ENCODE assay signal across 8 cellular contexts in genomic region chr2:174023591-174024523, GRCh38. TPM values are rescaled to one million over a fixed set of nuclear protein-coding genes. Genes with fewer than 3 reads are reported as not detected.
DNase-seq lines count a peak whose midpoint lies in the region; ATAC-seq and TF ChIP-seq lines count a peak whose summit lies in the region.

No MANE protein-coding gene starts in this region.

- no peak overlapping the region for H3K4me3 Mint-ChIP-seq in MCF 10A (ENCODE audit: unreplicated experiment)

- CTCF ChIA-PET in MCF 10A (lab: Yijun Ruan, JAX) = interaction anchor here (1.5 kb wide), 1 partner anchor 12 kb away, joined by 3 read pairs; no protein-coding TSS in a partner anchor

- peak overlapping the region in 2 of 3 donors; percentile 50 to 70 for H3K27ac ChIP-seq in right lobe of liver

- DNase-seq in EL (peak; percentile 83), NCI-H2227 (lab: John Stamatoyannopoulos, UW; ENCODE audit: unreplicated experiment) (peak; percentile 48), MCF 10A (ENCODE audit: unreplicated experiment) (peak; percentile 96), right lobe of liver (no peak), stromal cell of bone marrow (ENCODE audit: low read depth) (peak; percentile 91), inferior parietal cortex (ENCODE audit: extremely low spot score) (no peak), T-helper 9 cell (no peak)
- DNase-seq in effector CD8-positive, alpha-beta T cell (lab: John Stamatoyannopoulos, UW) = no peak

- POLR2A ChIA-PET in MCF 10A (lab: Yijun Ruan, JAX) = interaction anchor here (0.7 to 1.9 kb wide), 9 partner anchors 9 to 61 kb away, joined by 4 to 7 read pairs (median 4); partner anchors contain the start of gene SP3

- no peaks in the 10 kb centered on the region for H3K4me1 ChIP-seq in right lobe of liver

- TF ChIP-seq POLR2A in right lobe of liver (IDR thresholded peaks at IDR 0.05) = peak; percentile 35

- no peaks in the 10 kb centered on the region for H3K9me3 ChIP-seq in right lobe of liver

- no peak overlapping the region for H3K4me3 ChIP-seq in right lobe of liver

- intact Hi-C loops in MCF 10A (cut with micrococcal nuclease) = no loop called here
- intact Hi-C loops in right lobe of liver (cut with DNase I) = no loop called here

- no TSS peak for BruUV-seq in MCF 10A (replicated peaks; lab: Mats Ljungman, UMichigan)

- H3K4me1 Mint-ChIP-seq in MCF 10A (ENCODE audit: insufficient read depth, unreplicated experiment) = peaks cover 9% of the 10 kb centered on the region

- H3K27ac Mint-ChIP-seq in MCF 10A (ENCODE audit: low read depth, unreplicated experiment) = peak overlapping the region; percentile 84

- peak; percentile 34 to 56 (median 38) for ATAC-seq in right lobe of liver

- TF ChIP-seq CTCF in MCF 10A (IDR thresholded peaks at IDR 0.05; ENCODE audit: unreplicated experiment) (no peak), right lobe of liver (IDR thresholded peaks at IDR 0.05) (no peak)

- no peaks in the 10 kb centered on the region for H3K27me3 Mint-ChIP-seq in MCF 10A (ENCODE audit: insufficient read depth, unreplicated experiment)

- H3K36me3 ChIP-seq in right lobe of liver = no peaks in the 10 kb centered on the region

- no peaks in the 10 kb centered on the region for H3K9me3 Mint-ChIP-seq in MCF 10A (ENCODE audit: unreplicated experiment)

- H3K36me3 Mint-ChIP-seq in MCF 10A (ENCODE audit: insufficient read depth, unreplicated experiment) = peaks cover 7% of the 10 kb centered on the region

- H3K27me3 ChIP-seq in right lobe of liver = no peaks in the 10 kb centered on the region

- WGBS in right lobe of liver (ENCODE audit: insufficient coverage, low coverage, low lambda C conversion rate, missing lambda C conversion rate) = 68% methylated on average over 17 of the region's 18 CpGs

RNA-seq across cellular contexts. Expression of gene SP3, which starts 58.7 kb away (rescaled TPM):
- total RNA-seq in MCF 10A (2022) (62.1 and 73.8 TPM in 2 replicates), right lobe of liver (10 to 100 TPM; 28.4 to 36.5 (median 32.4) TPM)

Comparison
In these comparisons a context has a peak if more than half of its experiments do, and no peak if none do; other contexts are left out.
1. DNase-seq: peak in EL (single experiment), NCI-H2227 (single experiment), MCF 10A (single experiment) and stromal cell of bone marrow (single experiment); none in right lobe of liver (0 of 3), inferior parietal cortex (single experiment), effector CD8-positive, alpha-beta T cell (single experiment) and T-helper 9 cell (single experiment).